1 cellular context compared by ENCODE assay signal in the genomic region with DNA sequence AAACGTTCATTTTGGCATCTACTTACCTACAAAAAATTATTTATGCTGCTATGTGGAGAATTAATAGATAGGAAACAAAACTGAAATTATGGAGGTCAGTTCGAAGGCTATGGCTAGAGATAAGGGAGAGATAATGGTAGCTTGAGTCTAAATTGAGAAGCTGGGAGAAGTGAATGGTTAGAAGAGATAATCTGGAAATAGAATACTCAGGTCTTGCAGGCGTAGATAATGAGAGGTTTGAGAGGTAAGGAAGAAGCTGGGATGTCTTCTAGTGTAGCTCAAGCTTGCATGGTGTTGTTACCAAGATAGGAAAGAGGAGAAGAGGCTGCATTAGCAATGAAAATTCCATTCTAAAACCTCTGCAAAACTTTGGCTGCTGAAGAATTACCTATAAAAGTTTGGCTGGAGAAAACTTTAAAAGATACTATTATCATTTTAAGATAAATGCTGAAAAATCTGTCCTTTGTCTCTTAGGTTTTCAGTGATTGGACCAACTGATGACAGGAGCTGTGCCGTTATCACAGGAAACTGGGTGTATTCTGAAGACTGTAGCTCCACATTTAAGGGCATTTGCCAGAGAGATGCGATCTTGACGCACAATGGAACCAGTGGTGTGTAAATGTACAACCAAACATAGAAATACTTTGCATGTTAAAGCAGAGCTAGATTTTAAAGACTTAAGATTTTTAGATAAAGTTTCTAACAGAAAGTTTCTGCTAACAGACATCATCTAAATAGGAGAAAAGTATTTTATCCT.
TF ChIP-seq lines count a peak whose summit lies in the region.

No MANE protein-coding gene starts in this region.

TF ChIP-seq in K562, 482 proteins besides CTCF, POLR2A, EP300 and RAD21 (continued from another document and continues in another):
- TF ChIP-seq SIN3B (IDR thresholded peaks at IDR 0.05; ENCODE audit: low read depth) (no peak), HDAC8 (tag; IDR thresholded peaks at IDR 0.05) (no peak), ZNF785 (CRISPR knock-in tag; IDR thresholded peaks at IDR 0.05) (no peak), KLF10 (CRISPR knock-in tag; IDR thresholded peaks at IDR 0.05) (no peak), ZSCAN29 (IDR thresholded peaks at IDR 0.05) (no peak), TRIM28 (IDR thresholded peaks at IDR 0.05) (no peak), FOSL1 (tag; conservative IDR thresholded peaks at IDR 0.05) (0 out of 2 replicates have a peak, but pooled peaks have one; percentile 32), POLR2AphosphoS2 (IDR thresholded peaks at IDR 0.05; ENCODE audit: low read length) (no peak), CBFA2T3 (IDR thresholded peaks at IDR 0.05) (peak; percentile 95), RFX1 (IDR thresholded peaks at IDR 0.05) (no peak), SMAD3 (CRISPR knock-in tag; conservative IDR thresholded peaks at IDR 0.05) (no peak), JUNB (CRISPR knock-in tag; conservative IDR thresholded peaks at IDR 0.05) (no peak), NELFE (IDR thresholded peaks at IDR 0.05; ENCODE audit: insufficient read depth, insufficient read length) (no peak), TEAD2 (tag; IDR thresholded peaks at IDR 0.05) (no peak), ZNF431 (CRISPR knock-in tag; IDR thresholded peaks at IDR 0.05) (no peak), EZH2 (IDR thresholded peaks at IDR 0.05; ENCODE audit: borderline replicate concordance, low read depth, low read length) (no peak), DACH1 (IDR thresholded peaks at IDR 0.05; ENCODE audit: partially characterized antibody) (peak; percentile 52), TARDBP (IDR thresholded peaks at IDR 0.05) (no peak), FOXJ3 (CRISPR knock-in tag; IDR thresholded peaks at IDR 0.05) (no peak), SMAD2 (IDR thresholded peaks at IDR 0.05; ENCODE audit: low read depth, low read length) (no peak), ZNF79 (CRISPR knock-in tag; IDR thresholded peaks at IDR 0.05; ENCODE audit: low read depth) (no peak), TOE1 (IDR thresholded peaks at IDR 0.05; ENCODE audit: borderline replicate concordance) (no peak), TOE1 (CRISPR knock-in tag; IDR thresholded peaks at IDR 0.05; ENCODE audit: borderline replicate concordance, low read depth) (no peak), SMARCA5 (IDR thresholded peaks at IDR 0.05) (no peak), EP400 (IDR thresholded peaks at IDR 0.05) (no peak), ELF1 (tag; IDR thresholded peaks at IDR 0.05) (no peak), HSF4 (CRISPR knock-in tag; IDR thresholded peaks at IDR 0.05; ENCODE audit: borderline replicate concordance) (no peak), MCM2 (IDR thresholded peaks at IDR 0.05; ENCODE audit: low read depth) (no peak), TEAD1 (CRISPR knock-in tag; IDR thresholded peaks at IDR 0.05) (no peak), TRIM24 (IDR thresholded peaks at IDR 0.05) (peak; percentile 62 to 72; a peak in 3 of 4 replicates), ZEB2 (IDR thresholded peaks at IDR 0.05) (peak; percentile 53; the same call in 1 of the 2 replicates), NCOR1 (IDR thresholded peaks at IDR 0.05) (peak; percentile 86), KLF13 (tag; IDR thresholded peaks at IDR 0.05; ENCODE audit: borderline replicate concordance, low read depth) (no peak), ZNF561 (CRISPR knock-in tag; conservative IDR thresholded peaks at IDR 0.05) (no peak), GTF2E2 (tag; IDR thresholded peaks at IDR 0.05) (no peak), LCOR (CRISPR knock-in tag; IDR thresholded peaks at IDR 0.05) (no peak), CTBP1 (IDR thresholded peaks at IDR 0.05; ENCODE audit: borderline replicate concordance) (peak; percentile 49; the same call in 1 of the 2 replicates), CXXC5 (CRISPR knock-in tag; IDR thresholded peaks at IDR 0.05) (peak; percentile 38; the same call in 1 of the 2 replicates), SIRT6 (IDR thresholded peaks at IDR 0.05; ENCODE audit: low read depth, low read length) (no peak), PML (IDR thresholded peaks at IDR 0.05; ENCODE audit: low read length) (peak; percentile 58), CCNT2 (IDR thresholded peaks at IDR 0.05; ENCODE audit: borderline replicate concordance, extremely low read depth, insufficient read length, low read depth, low read length) (peak; percentile 41), ZZZ3 (IDR thresholded peaks at IDR 0.05) (no peak), SMAD4 (CRISPR knock-in tag; conservative IDR thresholded peaks at IDR 0.05) (peak; percentile 46; the same call in 1 of the 2 replicates), ELF4 (CRISPR knock-in tag; IDR thresholded peaks at IDR 0.05) (0 out of 2 replicates have a peak, but pooled peaks have one; percentile 33), ZNF239 (CRISPR knock-in tag; IDR thresholded peaks at IDR 0.05) (no peak), ETV1 (tag; conservative IDR thresholded peaks at IDR 0.05; ENCODE audit: low read depth) (no peak), FOXK2 (conservative IDR thresholded peaks at IDR 0.05 in 1 of 2, IDR thresholded peaks at IDR 0.05 in 1 of 2; ENCODE audit: low read depth in 2 of 2) (no peak), RAD51 (IDR thresholded peaks at IDR 0.05; ENCODE audit: borderline replicate concordance, low read depth) (no peak), ZNF253 (CRISPR knock-in tag; conservative IDR thresholded peaks at IDR 0.05) (no peak), MCM7 (IDR thresholded peaks at IDR 0.05) (no peak), ZFP30 (CRISPR knock-in tag; IDR thresholded peaks at IDR 0.05; ENCODE audit: borderline replicate concordance) (no peak)
- TF ChIP-seq, protein P1, sequence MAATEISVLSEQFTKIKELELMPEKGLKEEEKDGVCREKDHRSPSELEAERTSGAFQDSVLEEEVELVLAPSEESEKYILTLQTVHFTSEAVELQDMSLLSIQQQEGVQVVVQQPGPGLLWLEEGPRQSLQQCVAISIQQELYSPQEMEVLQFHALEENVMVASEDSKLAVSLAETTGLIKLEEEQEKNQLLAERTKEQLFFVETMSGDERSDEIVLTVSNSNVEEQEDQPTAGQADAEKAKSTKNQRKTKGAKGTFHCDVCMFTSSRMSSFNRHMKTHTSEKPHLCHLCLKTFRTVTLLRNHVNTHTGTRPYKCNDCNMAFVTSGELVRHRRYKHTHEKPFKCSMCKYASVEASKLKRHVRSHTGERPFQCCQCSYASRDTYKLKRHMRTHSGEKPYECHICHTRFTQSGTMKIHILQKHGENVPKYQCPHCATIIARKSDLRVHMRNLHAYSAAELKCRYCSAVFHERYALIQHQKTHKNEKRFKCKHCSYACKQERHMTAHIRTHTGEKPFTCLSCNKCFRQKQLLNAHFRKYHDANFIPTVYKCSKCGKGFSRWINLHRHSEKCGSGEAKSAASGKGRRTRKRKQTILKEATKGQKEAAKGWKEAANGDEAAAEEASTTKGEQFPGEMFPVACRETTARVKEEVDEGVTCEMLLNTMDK (IDR thresholded peaks at IDR 0.05; ENCODE audit: borderline replicate concordance, insufficient read depth, low read depth, low read length, poor library complexity, severe bottlenecking) = no peak
- TF ChIP-seq, protein P2, sequence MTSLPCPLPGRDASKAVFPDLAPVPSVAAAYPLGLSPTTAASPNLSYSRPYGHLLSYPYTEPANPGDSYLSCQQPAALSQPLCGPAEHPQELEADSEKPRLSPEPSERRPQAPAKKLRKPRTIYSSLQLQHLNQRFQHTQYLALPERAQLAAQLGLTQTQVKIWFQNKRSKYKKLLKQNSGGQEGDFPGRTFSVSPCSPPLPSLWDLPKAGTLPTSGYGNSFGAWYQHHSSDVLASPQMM (CRISPR knock-in tag; IDR thresholded peaks at IDR 0.05) = no peak
- TF ChIP-seq, protein P3, sequence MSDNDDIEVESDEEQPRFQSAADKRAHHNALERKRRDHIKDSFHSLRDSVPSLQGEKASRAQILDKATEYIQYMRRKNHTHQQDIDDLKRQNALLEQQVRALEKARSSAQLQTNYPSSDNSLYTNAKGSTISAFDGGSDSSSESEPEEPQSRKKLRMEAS (CRISPR knock-in tag; IDR thresholded peaks at IDR 0.05) = no peak
- TF ChIP-seq, protein P4, sequence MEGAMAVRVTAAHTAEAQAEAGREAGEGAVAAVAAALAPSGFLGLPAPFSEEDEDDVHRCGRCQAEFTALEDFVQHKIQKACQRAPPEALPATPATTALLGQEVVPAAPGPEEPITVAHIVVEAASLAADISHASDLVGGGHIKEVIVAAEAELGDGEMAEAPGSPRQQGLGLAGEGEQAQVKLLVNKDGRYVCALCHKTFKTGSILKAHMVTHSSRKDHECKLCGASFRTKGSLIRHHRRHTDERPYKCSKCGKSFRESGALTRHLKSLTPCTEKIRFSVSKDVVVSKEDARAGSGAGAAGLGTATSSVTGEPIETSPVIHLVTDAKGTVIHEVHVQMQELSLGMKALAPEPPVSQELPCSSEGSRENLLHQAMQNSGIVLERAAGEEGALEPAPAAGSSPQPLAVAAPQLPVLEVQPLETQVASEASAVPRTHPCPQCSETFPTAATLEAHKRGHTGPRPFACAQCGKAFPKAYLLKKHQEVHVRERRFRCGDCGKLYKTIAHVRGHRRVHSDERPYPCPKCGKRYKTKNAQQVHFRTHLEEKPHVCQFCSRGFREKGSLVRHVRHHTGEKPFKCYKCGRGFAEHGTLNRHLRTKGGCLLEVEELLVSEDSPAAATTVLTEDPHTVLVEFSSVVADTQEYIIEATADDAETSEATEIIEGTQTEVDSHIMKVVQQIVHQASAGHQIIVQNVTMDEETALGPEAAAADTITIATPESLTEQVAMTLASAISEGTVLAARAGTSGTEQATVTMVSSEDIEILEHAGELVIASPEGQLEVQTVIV (CRISPR knock-in tag; IDR thresholded peaks at IDR 0.05; ENCODE audit: borderline replicate concordance) = no peak
- TF ChIP-seq, protein P5, sequence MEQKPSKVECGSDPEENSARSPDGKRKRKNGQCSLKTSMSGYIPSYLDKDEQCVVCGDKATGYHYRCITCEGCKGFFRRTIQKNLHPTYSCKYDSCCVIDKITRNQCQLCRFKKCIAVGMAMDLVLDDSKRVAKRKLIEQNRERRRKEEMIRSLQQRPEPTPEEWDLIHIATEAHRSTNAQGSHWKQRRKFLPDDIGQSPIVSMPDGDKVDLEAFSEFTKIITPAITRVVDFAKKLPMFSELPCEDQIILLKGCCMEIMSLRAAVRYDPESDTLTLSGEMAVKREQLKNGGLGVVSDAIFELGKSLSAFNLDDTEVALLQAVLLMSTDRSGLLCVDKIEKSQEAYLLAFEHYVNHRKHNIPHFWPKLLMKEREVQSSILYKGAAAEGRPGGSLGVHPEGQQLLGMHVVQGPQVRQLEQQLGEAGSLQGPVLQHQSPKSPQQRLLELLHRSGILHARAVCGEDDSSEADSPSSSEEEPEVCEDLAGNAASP (IDR thresholded peaks at IDR 0.05) = no peak
- TF ChIP-seq, protein P6, sequence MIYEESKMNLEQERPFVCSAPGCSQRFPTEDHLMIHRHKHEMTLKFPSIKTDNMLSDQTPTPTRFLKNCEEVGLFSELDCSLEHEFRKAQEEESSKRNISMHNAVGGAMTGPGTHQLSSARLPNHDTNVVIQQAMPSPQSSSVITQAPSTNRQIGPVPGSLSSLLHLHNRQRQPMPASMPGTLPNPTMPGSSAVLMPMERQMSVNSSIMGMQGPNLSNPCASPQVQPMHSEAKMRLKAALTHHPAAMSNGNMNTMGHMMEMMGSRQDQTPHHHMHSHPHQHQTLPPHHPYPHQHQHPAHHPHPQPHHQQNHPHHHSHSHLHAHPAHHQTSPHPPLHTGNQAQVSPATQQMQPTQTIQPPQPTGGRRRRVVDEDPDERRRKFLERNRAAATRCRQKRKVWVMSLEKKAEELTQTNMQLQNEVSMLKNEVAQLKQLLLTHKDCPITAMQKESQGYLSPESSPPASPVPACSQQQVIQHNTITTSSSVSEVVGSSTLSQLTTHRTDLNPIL (CRISPR knock-in tag; IDR thresholded peaks at IDR 0.05) = no peak
- TF ChIP-seq, protein P7, sequence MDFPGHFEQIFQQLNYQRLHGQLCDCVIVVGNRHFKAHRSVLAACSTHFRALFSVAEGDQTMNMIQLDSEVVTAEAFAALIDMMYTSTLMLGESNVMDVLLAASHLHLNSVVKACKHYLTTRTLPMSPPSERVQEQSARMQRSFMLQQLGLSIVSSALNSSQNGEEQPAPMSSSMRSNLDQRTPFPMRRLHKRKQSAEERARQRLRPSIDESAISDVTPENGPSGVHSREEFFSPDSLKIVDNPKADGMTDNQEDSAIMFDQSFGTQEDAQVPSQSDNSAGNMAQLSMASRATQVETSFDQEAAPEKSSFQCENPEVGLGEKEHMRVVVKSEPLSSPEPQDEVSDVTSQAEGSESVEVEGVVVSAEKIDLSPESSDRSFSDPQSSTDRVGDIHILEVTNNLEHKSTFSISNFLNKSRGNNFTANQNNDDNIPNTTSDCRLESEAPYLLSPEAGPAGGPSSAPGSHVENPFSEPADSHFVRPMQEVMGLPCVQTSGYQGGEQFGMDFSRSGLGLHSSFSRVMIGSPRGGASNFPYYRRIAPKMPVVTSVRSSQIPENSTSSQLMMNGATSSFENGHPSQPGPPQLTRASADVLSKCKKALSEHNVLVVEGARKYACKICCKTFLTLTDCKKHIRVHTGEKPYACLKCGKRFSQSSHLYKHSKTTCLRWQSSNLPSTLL (IDR thresholded peaks at IDR 0.05) = no peak
- TF ChIP-seq, protein P8, sequence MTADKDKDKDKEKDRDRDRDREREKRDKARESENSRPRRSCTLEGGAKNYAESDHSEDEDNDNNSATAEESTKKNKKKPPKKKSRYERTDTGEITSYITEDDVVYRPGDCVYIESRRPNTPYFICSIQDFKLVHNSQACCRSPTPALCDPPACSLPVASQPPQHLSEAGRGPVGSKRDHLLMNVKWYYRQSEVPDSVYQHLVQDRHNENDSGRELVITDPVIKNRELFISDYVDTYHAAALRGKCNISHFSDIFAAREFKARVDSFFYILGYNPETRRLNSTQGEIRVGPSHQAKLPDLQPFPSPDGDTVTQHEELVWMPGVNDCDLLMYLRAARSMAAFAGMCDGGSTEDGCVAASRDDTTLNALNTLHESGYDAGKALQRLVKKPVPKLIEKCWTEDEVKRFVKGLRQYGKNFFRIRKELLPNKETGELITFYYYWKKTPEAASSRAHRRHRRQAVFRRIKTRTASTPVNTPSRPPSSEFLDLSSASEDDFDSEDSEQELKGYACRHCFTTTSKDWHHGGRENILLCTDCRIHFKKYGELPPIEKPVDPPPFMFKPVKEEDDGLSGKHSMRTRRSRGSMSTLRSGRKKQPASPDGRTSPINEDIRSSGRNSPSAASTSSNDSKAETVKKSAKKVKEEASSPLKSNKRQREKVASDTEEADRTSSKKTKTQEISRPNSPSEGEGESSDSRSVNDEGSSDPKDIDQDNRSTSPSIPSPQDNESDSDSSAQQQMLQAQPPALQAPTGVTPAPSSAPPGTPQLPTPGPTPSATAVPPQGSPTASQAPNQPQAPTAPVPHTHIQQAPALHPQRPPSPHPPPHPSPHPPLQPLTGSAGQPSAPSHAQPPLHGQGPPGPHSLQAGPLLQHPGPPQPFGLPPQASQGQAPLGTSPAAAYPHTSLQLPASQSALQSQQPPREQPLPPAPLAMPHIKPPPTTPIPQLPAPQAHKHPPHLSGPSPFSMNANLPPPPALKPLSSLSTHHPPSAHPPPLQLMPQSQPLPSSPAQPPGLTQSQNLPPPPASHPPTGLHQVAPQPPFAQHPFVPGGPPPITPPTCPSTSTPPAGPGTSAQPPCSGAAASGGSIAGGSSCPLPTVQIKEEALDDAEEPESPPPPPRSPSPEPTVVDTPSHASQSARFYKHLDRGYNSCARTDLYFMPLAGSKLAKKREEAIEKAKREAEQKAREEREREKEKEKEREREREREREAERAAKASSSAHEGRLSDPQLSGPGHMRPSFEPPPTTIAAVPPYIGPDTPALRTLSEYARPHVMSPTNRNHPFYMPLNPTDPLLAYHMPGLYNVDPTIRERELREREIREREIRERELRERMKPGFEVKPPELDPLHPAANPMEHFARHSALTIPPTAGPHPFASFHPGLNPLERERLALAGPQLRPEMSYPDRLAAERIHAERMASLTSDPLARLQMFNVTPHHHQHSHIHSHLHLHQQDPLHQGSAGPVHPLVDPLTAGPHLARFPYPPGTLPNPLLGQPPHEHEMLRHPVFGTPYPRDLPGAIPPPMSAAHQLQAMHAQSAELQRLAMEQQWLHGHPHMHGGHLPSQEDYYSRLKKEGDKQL (CRISPR knock-in tag; IDR thresholded peaks at IDR 0.05; ENCODE audit: borderline replicate concordance) = no peak
